ENCODE assay signal across 8 cellular contexts in the genomic region with DNA sequence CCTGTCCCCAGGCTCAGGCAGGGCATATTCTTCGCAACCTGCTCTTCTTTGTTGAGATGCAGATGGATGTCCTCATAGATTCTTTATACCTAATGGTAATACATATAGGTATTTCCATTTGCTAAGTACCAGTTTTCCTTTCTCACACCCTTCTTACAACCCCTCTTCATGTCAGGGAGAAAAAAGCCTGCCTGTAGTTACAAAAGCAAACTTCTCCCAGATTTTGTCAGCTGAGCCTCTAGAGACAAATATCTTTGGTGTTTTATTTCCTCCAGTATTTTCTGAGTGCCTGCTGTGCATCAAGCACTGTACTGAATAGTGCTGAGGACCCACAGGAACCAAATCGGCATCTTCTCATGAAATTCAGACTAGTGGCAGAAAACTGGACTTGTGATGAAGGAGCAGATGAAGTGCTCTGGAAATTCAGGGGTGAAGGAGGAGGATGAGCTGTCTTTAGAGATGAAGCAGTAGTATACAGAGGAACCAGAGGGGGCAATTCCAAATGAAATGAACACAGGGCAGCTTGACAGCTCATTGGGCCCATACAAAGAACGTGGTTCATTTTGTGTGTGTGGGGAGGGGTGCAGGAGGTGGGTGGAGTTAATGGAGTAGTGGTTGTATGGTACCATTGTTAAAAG. TPM values are rescaled to one million over a fixed set of nuclear protein-coding genes. Genes with fewer than 3 reads are reported as not detected.
DNase-seq lines count a peak whose midpoint lies in the region; ATAC-seq, FAIRE-seq and TF ChIP-seq lines count a peak whose summit lies in the region.

No MANE protein-coding gene starts in this region.

- H3K9ac ChIP-seq in BLaER1 (peak overlapping the region; percentile 64), HUES48 (ENCODE audit: low read depth, low read length) (no peak overlapping the region), astrocyte (ENCODE audit: low read length) (peak overlapping the region; percentile 78)

- no peaks in the 10 kb centered on the region for H3K27me3 Mint-ChIP-seq in astrocyte (ENCODE audit: low read depth, unreplicated experiment)

- H3K4me1 ChIP-seq in BLaER1 (peaks cover 59% of the 10 kb centered on the region), HUES48 (ENCODE audit: control insufficient read depth, insufficient read depth, low read length) (peaks cover 19% of the 10 kb centered on the region), astrocyte (ENCODE audit: insufficient read depth, low read length) (peaks cover 15% of the 10 kb centered on the region), mononuclear cell (ENCODE audit: insufficient read depth, low read length) (peaks cover 24% of the 10 kb centered on the region)

- peak overlapping the region; percentile 70 for H3K4me3 ChIP-seq in BLaER1
- peak overlapping the region; percentile 60 for H3K4me3 ChIP-seq in HUES48 (ENCODE audit: low read depth, low read length)
- H3K4me3 ChIP-seq in astrocyte (ENCODE audit: insufficient read depth, low read depth, low read length), result peak overlapping the region; percentile 15
- H3K4me3 ChIP-seq in mononuclear cell (ENCODE audit: low read length), result peak overlapping the region; percentile 76

- H3K36me3 Mint-ChIP-seq in astrocyte (ENCODE audit: low read depth, unreplicated experiment), result peaks cover 29% of the 10 kb centered on the region

- peak overlapping the region; percentile 84 for H3K4me2 ChIP-seq in BLaER1
- H3K4me2 ChIP-seq in astrocyte (ENCODE audit: low read length), result peak overlapping the region; percentile 97

- H3K9me3 Mint-ChIP-seq in astrocyte (ENCODE audit: unreplicated experiment), result no peaks in the 10 kb centered on the region

- H4K20me1 ChIP-seq in BLaER1, result peaks cover 12% of the 10 kb centered on the region
- H4K20me1 ChIP-seq in astrocyte (ENCODE audit: insufficient read depth, low read length), result no peaks in the 10 kb centered on the region

- H3K36me3 ChIP-seq in BLaER1 (peaks cover 47% of the 10 kb centered on the region), HUES48 (ENCODE audit: control insufficient read depth, insufficient read depth, low read length) (peaks cover 50% of the 10 kb centered on the region), astrocyte (ENCODE audit: insufficient read depth, low read length) (peaks cover 45% of the 10 kb centered on the region)

- FAIRE-seq in astrocyte (lab: Jason Lieb, UNC), result no peak

- no peaks in the 10 kb centered on the region for H3K27me3 ChIP-seq in BLaER1
- no peaks in the 10 kb centered on the region for H3K27me3 ChIP-seq in HUES48 (ENCODE audit: control insufficient read depth, insufficient read depth, low read length)
- no peaks in the 10 kb centered on the region for H3K27me3 ChIP-seq in astrocyte (ENCODE audit: insufficient read depth, low read length)
- H3K27me3 ChIP-seq in mononuclear cell (ENCODE audit: insufficient read depth, low read length), result no peaks in the 10 kb centered on the region

- peak overlapping the region; percentile 75 for H3K4me3 Mint-ChIP-seq in astrocyte (ENCODE audit: unreplicated experiment)

- DNase-seq in astrocyte (ENCODE audit: low read depth), result no peak
- DNase-seq in NCI-H187 (lab: John Stamatoyannopoulos, UW), result no peak
- no peak for DNase-seq in ecto neural progenitor cell (ENCODE audit: low spot score)
- DNase-seq in NCI-H1417 treated with DMSO at 0.1 percent for 48 hours (lab: John Stamatoyannopoulos, UW), result no peak

- no peak for ATAC-seq in HG03460 (IDR thresholded peaks at IDR 0.05; ENCODE audit: unreplicated experiment)

- H3K79me2 ChIP-seq in astrocyte (ENCODE audit: insufficient read depth, low read length), result peaks cover 5% of the 10 kb centered on the region

- peaks cover 28% of the 10 kb centered on the region for H3K4me1 Mint-ChIP-seq in astrocyte (ENCODE audit: low read depth, unreplicated experiment)

- peak overlapping the region; percentile 67 for H3K27ac Mint-ChIP-seq in astrocyte (ENCODE audit: unreplicated experiment)

- H2AFZ ChIP-seq in astrocyte (ENCODE audit: low read depth, low read length), result no peak overlapping the region

- no peak for TF ChIP-seq CTCF in astrocyte (IDR thresholded peaks at IDR 0.05; ENCODE audit: insufficient read depth, low read depth, low read length)

- no peaks in the 10 kb centered on the region for H3K9me3 ChIP-seq in BLaER1
- H3K9me3 ChIP-seq in HUES48 (ENCODE audit: control insufficient read depth, insufficient read depth, low read length), result no peaks in the 10 kb centered on the region
- H3K9me3 ChIP-seq in astrocyte (ENCODE audit: insufficient read depth, low read depth, low read length), result no peaks in the 10 kb centered on the region
- H3K9me3 ChIP-seq in mononuclear cell (ENCODE audit: low read depth, low read length), result no peaks in the 10 kb centered on the region

- peak overlapping the region; percentile 86 for H3K27ac ChIP-seq in BLaER1
- H3K27ac ChIP-seq in HUES48 (ENCODE audit: low read depth, low read length), result peak overlapping the region; percentile 93
- no peak overlapping the region for H3K27ac ChIP-seq in astrocyte (ENCODE audit: low read depth, low read length)

RNA-seq across cellular contexts. Expression of a gene that starts 33.4 kb away (rescaled TPM):
- 506 and 521 TPM in 2 replicates for total RNA-seq in astrocyte
- 49.7 TPM for total RNA-seq in mononuclear cell

Comparison
In these comparisons a context has a peak if more than half of its experiments do, and no peak if none do; other contexts are left out.
1. H3K4me3 ChIP-seq: peak in every context shown above with its lines; median percentile 76 in mononuclear cell; 70 in BLaER1; 60 in HUES48; 15 in astrocyte.